Comparison of ENCODE assay signal across 28 cellular contexts in genomic region chrY:21370494-21370893, GRCh38.
"Had no signal": no experiment of that assay in that cellular context is flagged by ENCODE, and none has a peak within 500 bp of the region (broad histone marks: within the 10 kb centered on the region; RNA-seq: fewer than 3 reads in every experiment).

No MANE protein-coding gene starts in this region.

- FAIRE-seq: colon, endometrium, endothelial cell of umbilical vein, frontal cortex had no signal

- H3K4me3 ChIP-seq: colonic mucosa, coronary artery, dorsolateral prefrontal cortex, esophagus muscularis mucosa, esophagus squamous epithelium, gastrocnemius medialis, gastroesophageal sphincter, heart left ventricle, heart right ventricle had no signal

- H3K27ac ChIP-seq: colonic mucosa, coronary artery, dorsolateral prefrontal cortex, epithelial cell of prostate, esophagus muscularis mucosa, esophagus squamous epithelium, foreskin keratinocyte, gastrocnemius medialis, gastroesophageal sphincter, heart left ventricle, heart right ventricle had no signal

- H3K4me1 ChIP-seq: colonic mucosa, esophagus muscularis mucosa, esophagus squamous epithelium, foreskin keratinocyte, gastrocnemius medialis, gastroesophageal sphincter, heart left ventricle, heart right ventricle had no signal

- H3K27me3 ChIP-seq: colonic mucosa, dorsolateral prefrontal cortex, esophagus muscularis mucosa, esophagus squamous epithelium, foreskin keratinocyte, gastrocnemius medialis, gastroesophageal sphincter, heart left ventricle, heart right ventricle had no signal

- H3K9me3 ChIP-seq: colonic mucosa, esophagus muscularis mucosa, esophagus squamous epithelium, gastrocnemius medialis, gastroesophageal sphincter, heart left ventricle, heart right ventricle had no signal

- DNase-seq: colonic mucosa; cortex of kidney; dermis blood vessel endothelial cell; dorsolateral prefrontal cortex; effector CD4-positive, alpha-beta T cell; effector CD8-positive, alpha-beta T cell; effector memory CD4-positive, alpha-beta T cell; effector memory CD8-positive, alpha-beta T cell; endodermal cell; erythroblast; esophagus squamous epithelium; foreskin fibroblast; foreskin keratinocyte; foreskin melanocyte; gastrocnemius medialis; glutamatergic neuron; head of caudate nucleus; heart left ventricle; heart right ventricle had no signal

- H3K36me3 ChIP-seq: colonic mucosa, esophagus muscularis mucosa, esophagus squamous epithelium, gastrocnemius medialis, gastroesophageal sphincter, heart left ventricle, heart right ventricle had no signal

- ATAC-seq: effector memory CD8-positive, alpha-beta T cell; esophagus mucosa; foreskin keratinocyte; gastrocnemius medialis; gastroesophageal sphincter; heart left ventricle; heart right ventricle had no signal
